Comparison of ENCODE assay signal across 29 cellular contexts in genomic region chr2:196258407-196258806, GRCh38.
DNase-seq lines count a peak whose midpoint lies in the region; ATAC-seq, FAIRE-seq and TF ChIP-seq lines count a peak whose summit lies in the region.
"Had no signal": no experiment of that assay in that cellular context is flagged by ENCODE, and none has a peak within 500 bp of the region (broad histone marks: within the 10 kb centered on the region; RNA-seq: fewer than 3 reads in every experiment).

No MANE protein-coding gene starts in this region.

- peak; percentile 19 for FAIRE-seq in kidney (lab: Jason Lieb, UNC)
- FAIRE-seq: D721Med, G401.6 had no signal

- H2BK120ac ChIP-seq in IMR-90 (ENCODE audit: low read depth, low read length), result no peak overlapping the region

- CTCF ChIA-PET in IMR-90 (lab: Yijun Ruan, JAX), result interaction anchor here (0.9 kb wide), 1 partner anchor 10 kb away, joined by 3 read pairs; no protein-coding TSS in a partner anchor

- no peak overlapping the region for H4K5ac ChIP-seq in IMR-90 (ENCODE audit: low read depth, low read length)

- peaks cover 2% of the 10 kb centered on the region for H3K9me3 Mint-ChIP-seq in activated T-cell treated with anti-CD3 and anti-CD28 coated beads, Interleukin-2, amount 50 U/mL, for 24 hours
- H3K9me3 Mint-ChIP-seq: CD14-positive monocyte, HFFc6 had no signal

- peaks cover 76% of the 10 kb centered on the region for H3K4me1 Mint-ChIP-seq in activated T-cell treated with anti-CD3 and anti-CD28 coated beads, Interleukin-2, amount 50 U/mL, for 24 hours (ENCODE audit: low read depth)

- no peak overlapping the region for H3K9ac ChIP-seq in IMR-90 (ENCODE audit: low read depth, low read length)
- H3K9ac ChIP-seq in kidney (ENCODE audit: low read length in 2 of 2), result no peak overlapping the region

- DNase-seq in activated T-cell treated with anti-CD3 and anti-CD28 coated beads, Interleukin-2, amount 50 U/mL, for 24 hours, result no peak
- DNase-seq in activated T-cell treated with anti-CD3 and anti-CD28 coated beads, Interleukin-2, amount 50 U/mL, for 1 hour, result no peak
- no peak for DNase-seq in IMR-90
- no peak for DNase-seq in effector memory CD4-positive, alpha-beta T cell
- no peak for DNase-seq in kidney
- no peak for DNase-seq in RPMI8226
- no peak for DNase-seq in stomach
- DNase-seq: ACHN, BE2C, DMS53, GOT3, HFFc6, Karpas-422, NCI-H1092, NCI-H1417 treated with DMSO at 0.1 percent for 48 hours, NCI-H1694 treated with DMSO at 0.1 percent for 48 hours, NCI-H2081, NCI-H2171, NCI-H226, NCI-H510A, NCI-H69, SHP77 treated with DMSO at 0.1 percent for 48 hours had no signal

- H3K4ac ChIP-seq in IMR-90 (ENCODE audit: low read depth, low read length), result no peak overlapping the region

- no peaks in the 10 kb centered on the region for H4K20me1 ChIP-seq in IMR-90 (ENCODE audit: insufficient read depth, low read length)

- H3K9me3 ChIP-seq in IMR-90 (ENCODE audit: control insufficient read depth, insufficient read depth, low read length) (no peaks in the 10 kb centered on the region), kidney (ENCODE audit: control insufficient read depth in 1 of 2, low read length in 2 of 2) (no peaks in the 10 kb centered on the region), stomach (no peaks in the 10 kb centered on the region)
- H3K9me3 ChIP-seq in effector memory CD4-positive, alpha-beta T cell (ENCODE audit: control insufficient read depth, low read length), result no peaks in the 10 kb centered on the region
- H3K9me3 ChIP-seq: BE2C, HAP-1 had no signal

- H3K79me1 ChIP-seq in IMR-90 (ENCODE audit: low read depth in 1 of 2, low read length in 2 of 2), result peaks cover 0 to 2% of the 10 kb centered on the region in 2 experiments; a peak in 1 of 4 replicates

- ATAC-seq in IMR-90 (ENCODE audit: low read depth), result no peak
- ATAC-seq in HG03280 (IDR thresholded peaks at IDR 0.05; ENCODE audit: unreplicated experiment), result no peak
- ATAC-seq: Panc1 had no signal

- no peak overlapping the region for H3K23ac ChIP-seq in IMR-90 (ENCODE audit: low read depth, low read length)

- no peak overlapping the region for H4K91ac ChIP-seq in IMR-90 (ENCODE audit: insufficient read depth, low read depth, low read length)

- H2BK5ac ChIP-seq in IMR-90 (ENCODE audit: low read depth, low read length, poor library complexity, severe bottlenecking), result no peak overlapping the region

- peak overlapping the region; percentile 99 for H3K27ac Mint-ChIP-seq in activated T-cell treated with anti-CD3 and anti-CD28 coated beads, Interleukin-2, amount 50 U/mL, for 24 hours

- H3K4me3 Mint-ChIP-seq in activated T-cell treated with anti-CD3 and anti-CD28 coated beads, Interleukin-2, amount 50 U/mL, for 24 hours, result no peak overlapping the region
- H3K4me3 Mint-ChIP-seq: CD14-positive monocyte, HFFc6 had no signal

- no peak overlapping the region for H3K4me3 ChIP-seq in IMR-90 (ENCODE audit: insufficient read depth, low read depth, low read length)
- H3K4me3 ChIP-seq in effector memory CD4-positive, alpha-beta T cell (ENCODE audit: insufficient read depth, low read depth, low read length, poor library complexity, severe bottlenecking), result no peak overlapping the region
- no peak overlapping the region for H3K4me3 ChIP-seq in kidney (ENCODE audit: low read length in 2 of 2)
- H3K4me3 ChIP-seq in stomach, result no peak overlapping the region
- H3K4me3 ChIP-seq: HAP-1 had no signal

- in situ Hi-C loops in IMR-90 (cut with MboI; ENCODE audit: low sequenced_read_pairs), result loop anchor here (25.0 kb wide), 1 partner anchor 96 kb away; the partner anchor contains the start of gene STK17B

- no peak overlapping the region for H3K56ac ChIP-seq in IMR-90 (ENCODE audit: extremely low read depth, insufficient read depth, low read length)

- H3K14ac ChIP-seq in IMR-90 (replicated peaks; ENCODE audit: low read depth, low read length), result no peak overlapping the region

- H4K8ac ChIP-seq in IMR-90 (ENCODE audit: low read depth in 2 of 2, low read length in 2 of 2), result no peak overlapping the region

- TF ChIP-seq POLR2A in IMR-90 (IDR thresholded peaks at IDR 0.05; ENCODE audit: low read depth, low read length), result no peak
- no peak for TF ChIP-seq POLR2A in stomach (IDR thresholded peaks at IDR 0.05)

- H3K4me1 ChIP-seq in IMR-90 (ENCODE audit: control insufficient read depth, insufficient read depth, low read length) (peaks cover 5% of the 10 kb centered on the region; the same call in 1 of the 2 replicates), kidney (ENCODE audit: control insufficient read depth in 1 of 2, insufficient read depth in 1 of 2, low read depth in 1 of 2, low read length in 2 of 2) (no peaks in the 10 kb centered on the region), stomach (peaks cover 0 to 14% (median 0%) of the 10 kb centered on the region in 4 donors)
- H3K4me1 ChIP-seq in effector memory CD4-positive, alpha-beta T cell (ENCODE audit: control insufficient read depth, insufficient read depth, low read length, poor library complexity, severe bottlenecking), result peaks cover 50% of the 10 kb centered on the region
- H3K4me1 ChIP-seq: HAP-1 had no signal

- dilution Hi-C loops in IMR-90 (cut with HindIII; ENCODE audit: low sequenced_read_pairs, unreplicated experiment), result no loop called here

- TF ChIP-seq RAD21 in IMR-90 (IDR thresholded peaks at IDR 0.05; ENCODE audit: low read length), result no peak

- H3K27ac ChIP-seq in IMR-90 (ENCODE audit: insufficient read depth, low read length) (no peak overlapping the region), kidney (ENCODE audit: low read depth in 2 of 2, low read length in 2 of 2) (no peak overlapping the region), stomach (no peak overlapping the region)
- H3K27ac ChIP-seq in effector memory CD4-positive, alpha-beta T cell (ENCODE audit: insufficient read depth, low read length, poor library complexity, severe bottlenecking), result peak overlapping the region; percentile 83
- H3K27ac ChIP-seq: 22Rv1 had no signal

- no peak overlapping the region for H2BK15ac ChIP-seq in IMR-90 (ENCODE audit: low read depth, low read length)

- H3K36me3 ChIP-seq in IMR-90 (ENCODE audit: control insufficient read depth, insufficient read depth, low read length) (no peaks in the 10 kb centered on the region), kidney (ENCODE audit: control insufficient read depth in 1 of 2, insufficient read depth in 2 of 2, low read length in 2 of 2) (no peaks in the 10 kb centered on the region), stomach (no peaks in the 10 kb centered on the region)
- H3K36me3 ChIP-seq in effector memory CD4-positive, alpha-beta T cell (ENCODE audit: control insufficient read depth, insufficient read depth, low read length), result no peaks in the 10 kb centered on the region
- H3K36me3 ChIP-seq: BE2C, HAP-1 had no signal

- no peaks in the 10 kb centered on the region for H3K36me3 Mint-ChIP-seq in activated T-cell treated with anti-CD3 and anti-CD28 coated beads, Interleukin-2, amount 50 U/mL, for 24 hours (ENCODE audit: low read depth)
- H3K36me3 Mint-ChIP-seq: CD14-positive monocyte had no signal

- POLR2A ChIA-PET in IMR-90 (lab: Charles Lee; ENCODE audit: unreplicated experiment), result no interaction called here

- TF ChIP-seq CTCF in IMR-90 (conservative IDR thresholded peaks at IDR 0.05; ENCODE audit: low read depth, low read length) (no peak), kidney (IDR thresholded peaks at IDR 0.05; ENCODE audit: borderline replicate concordance, extremely low read depth, insufficient read depth) (no peak), stomach (IDR thresholded peaks at IDR 0.05) (no peak)

- H3K9me1 ChIP-seq in IMR-90 (ENCODE audit: insufficient read depth, low read length), result peaks cover 2% of the 10 kb centered on the region; the same call in 1 of the 2 replicates

- H3K27me3 Mint-ChIP-seq in activated T-cell treated with anti-CD3 and anti-CD28 coated beads, Interleukin-2, amount 50 U/mL, for 24 hours, result no peaks in the 10 kb centered on the region

- no peak overlapping the region for H2AFZ ChIP-seq in IMR-90 (replicated peaks; ENCODE audit: low read length, poor library complexity)

- intact Hi-C loops in IMR-90 (cut with micrococcal nuclease) (no loop called here), kidney (cut with DNase I) (no loop called here), stomach (cut with DNase I; ENCODE audit: low total_unique reads) (no loop called here)

- H2AK5ac ChIP-seq in IMR-90 (ENCODE audit: low read depth, low read length), result no peak overlapping the region

- BruUV-seq in IMR-90 (replicated peaks; lab: Mats Ljungman, UMichigan), result no TSS peak

- H3K27me3 ChIP-seq in IMR-90 (ENCODE audit: control insufficient read depth, insufficient read depth, low read length) (no peaks in the 10 kb centered on the region), stomach (no peaks in the 10 kb centered on the region)
- H3K27me3 ChIP-seq in effector memory CD4-positive, alpha-beta T cell (replicated peaks; ENCODE audit: control insufficient read depth, insufficient read depth, low read length, poor library complexity, severe bottlenecking), result no peaks in the 10 kb centered on the region
- H3K27me3 ChIP-seq: BE2C had no signal

- TF ChIP-seq EP300 in stomach (IDR thresholded peaks at IDR 0.05), result no peak

- no peak overlapping the region for H3K18ac ChIP-seq in IMR-90 (ENCODE audit: low read depth, low read length)

- no peak overlapping the region for H3K4me2 ChIP-seq in IMR-90 (ENCODE audit: low read depth, low read length)

- no peak overlapping the region for H2BK20ac ChIP-seq in IMR-90 (ENCODE audit: low read depth, low read length)

- no peak overlapping the region for H2AK9ac ChIP-seq in IMR-90 (replicated peaks; ENCODE audit: low read depth, low read length, poor library complexity)

TF ChIP-seq in IMR-90, 13 proteins besides CTCF, POLR2A, EP300 and RAD21:
- TF ChIP-seq RCOR1 (IDR thresholded peaks at IDR 0.05; ENCODE audit: insufficient replicate concordance, low read length) (no peak), FOS (IDR thresholded peaks at IDR 0.05; ENCODE audit: low read depth, low read length) (peak; percentile 39; the same call in 1 of the 2 replicates), RFX5 (IDR thresholded peaks at IDR 0.05; ENCODE audit: low read depth, low read length) (no peak), NFE2L2 (IDR thresholded peaks at IDR 0.05; ENCODE audit: low read depth, low read length) (no peak)
